In genomic region chr19:15774159-15774558, GRCh38 we compare ENCODE assay signal across 11 cellular contexts. TPM values are rescaled to one million over a fixed set of nuclear protein-coding genes. Genes with fewer than 3 reads are reported as not detected.
"Had no signal": no experiment of that assay in that cellular context is flagged by ENCODE, and none has a peak within 500 bp of the region (broad histone marks: within the 10 kb centered on the region; RNA-seq: fewer than 3 reads in every experiment).

No MANE protein-coding gene starts in this region.

RNA-seq across cellular contexts. Expression of gene OR10H5, which starts 13.3 kb away (rescaled TPM):
- total RNA-seq: OCI-LY7, PC-3, PC-9, Peyer's patch, Right ventricle myocardium inferior, Right ventricle myocardium superior, RPMI7951, SJCRH30, SJSA1, SK-MEL-5 had no signal
- polyA plus RNA-seq: SK-N-SH had no signal

RNA-seq across cellular contexts. Expression of gene OR10H3, which starts 36.4 kb away (rescaled TPM):
- total RNA-seq: OCI-LY7, PC-3, PC-9, Peyer's patch, Right ventricle myocardium inferior, Right ventricle myocardium superior, RPMI7951, SJCRH30, SJSA1, SK-MEL-5 had no signal
- polyA plus RNA-seq: SK-N-SH had no signal

RNA-seq across cellular contexts. Expression of gene OR10H1, which starts 41.3 kb away (rescaled TPM):
- total RNA-seq: PC-3, Peyer's patch, Right ventricle myocardium inferior, Right ventricle myocardium superior, RPMI7951, SJCRH30, SJSA1, SK-MEL-5 had no signal
- polyA plus RNA-seq: SK-N-SH had no signal

RNA-seq across cellular contexts. Expression of gene OR10H2, which starts 46.3 kb away (rescaled TPM):
- total RNA-seq: OCI-LY7, PC-3, PC-9, Peyer's patch, Right ventricle myocardium inferior, Right ventricle myocardium superior, RPMI7951, SJCRH30, SJSA1, SK-MEL-5 had no signal
- polyA plus RNA-seq: SK-N-SH had no signal
